ENCODE assay signal across 13 cellular contexts in the genomic region with DNA sequence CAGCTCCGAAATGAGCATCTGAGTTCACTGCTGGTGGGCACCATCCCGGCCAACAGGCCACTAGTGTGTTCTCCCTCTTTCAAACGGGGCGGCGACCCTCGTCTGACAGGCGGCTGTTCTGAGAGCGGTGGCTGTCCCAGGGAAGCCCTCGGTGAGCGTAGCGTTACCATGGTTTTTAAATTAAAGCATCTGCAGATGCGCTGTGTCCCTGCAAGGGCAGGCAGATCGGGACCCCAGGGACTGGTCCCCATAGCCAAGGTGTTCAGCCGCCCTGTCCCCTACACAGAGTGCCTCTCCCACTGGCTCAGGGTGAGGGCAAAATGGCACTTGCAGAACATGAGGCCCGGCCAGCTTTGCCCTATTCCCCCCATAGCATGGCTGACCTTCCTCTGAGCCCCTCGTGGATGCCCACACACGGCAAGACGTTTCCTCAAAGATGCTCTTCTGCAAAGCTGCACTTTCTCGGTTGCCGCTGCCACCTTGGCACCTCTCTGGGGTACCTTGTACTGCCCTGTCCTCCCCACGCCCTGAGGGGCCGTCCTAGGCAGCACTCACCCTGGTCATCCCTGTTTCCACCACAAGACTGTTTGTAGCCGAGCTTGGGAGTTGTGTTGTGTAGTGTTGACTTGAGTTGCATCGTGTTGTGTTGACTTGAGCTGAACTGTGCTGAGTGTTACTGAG. TPM values are rescaled to one million over a fixed set of nuclear protein-coding genes. Genes with fewer than 3 reads are reported as not detected.
DNase-seq lines count a peak whose midpoint lies in the region; ATAC-seq, FAIRE-seq and TF ChIP-seq lines count a peak whose summit lies in the region.
"Had no signal": no experiment of that assay in that cellular context is flagged by ENCODE, and none has a peak within 500 bp of the region (broad histone marks: within the 10 kb centered on the region; RNA-seq: fewer than 3 reads in every experiment).

No MANE protein-coding gene starts in this region.

- in situ Hi-C loops in K562 (cut with MboI): no loop called here
- in situ Hi-C loops in transverse colon (cut with MboI; ENCODE audit: low pct_ligation_motif_present in 1 of 4, low pct_unique_long_range_greater_than_20kb in 1 of 4, low sequenced_read_pairs in 3 of 4): no loop called here

- intact Hi-C loops in Right ventricle myocardium superior (cut with DNase I) (no loop called here), cardiac septum (cut with DNase I) (no loop called here), K562 (cut with micrococcal nuclease) (no loop called here), transverse colon (cut with DNase I; ENCODE audit: low total_unique reads) (no loop called here)

- H3K4me2 ChIP-seq in K562 (ENCODE audit: insufficient read depth, low read length): no peak overlapping the region

- H3K4me3 ChIP-seq in K562 (no peak overlapping the region), transverse colon (no peak overlapping the region)

- H4K20me1 ChIP-seq in K562 (replicated peaks; ENCODE audit: control insufficient read depth, insufficient read depth, low read length): no peaks in the 10 kb centered on the region

- no peak for TF ChIP-seq RAD21 in K562 (CRISPR knock-in tag; conservative IDR thresholded peaks at IDR 0.05 in 1 of 2, IDR thresholded peaks at IDR 0.05 in 1 of 2)

- H3K9me3 Mint-ChIP-seq in nephron: peaks cover 10% of the 10 kb centered on the region

- no peaks in the 10 kb centered on the region for H3K36me3 Mint-ChIP-seq in nephron (ENCODE audit: low read depth)

- POLR2A ChIA-PET in K562 (lab: Yijun Ruan, JAX): interaction anchor here (0.7 to 1.6 kb wide), 3 partner anchors 10 to 30 kb away, joined by 3 to 5 read pairs (median 3); no protein-coding TSS in a partner anchor

- TF ChIP-seq POLR2A in K562 (conservative IDR thresholded peaks at IDR 0.05) (no peak), transverse colon (IDR thresholded peaks at IDR 0.05) (no peak)

- TF ChIP-seq EP300 in K562 (IDR thresholded peaks at IDR 0.05; ENCODE audit: low read length) (no peak), transverse colon (IDR thresholded peaks at IDR 0.05; ENCODE audit: low read depth) (no peak)

- H2AFZ ChIP-seq in K562 (ENCODE audit: low read depth, low read length): no peak overlapping the region

- no peaks in the 10 kb centered on the region for H3K36me3 ChIP-seq in K562 (ENCODE audit: control insufficient read depth, insufficient read depth, low read length)
- H3K36me3 ChIP-seq in transverse colon: no peaks in the 10 kb centered on the region

- CTCF ChIA-PET in K562 (lab: Yijun Ruan, JAX; ENCODE audit: low intra/inter-chr PET ratio): no interaction called here

- no peak overlapping the region for H3K4me3 Mint-ChIP-seq in nephron
- H3K4me3 Mint-ChIP-seq: CD4-positive, alpha-beta memory T cell had no signal

- H3K27me3 ChIP-seq in K562 (ENCODE audit: control insufficient read depth in 2 of 2, insufficient read depth in 2 of 2, low read length in 2 of 2): no peaks in the 10 kb centered on the region; a peak in 1 of 5 replicates
- no peaks in the 10 kb centered on the region for H3K27me3 ChIP-seq in transverse colon

- DNase-seq in Right ventricle myocardium superior: peak; percentile 36
- DNase-seq in cardiac septum (ENCODE audit: low spot score): no peak
- no peak for DNase-seq in K562 (ENCODE audit: extremely low read depth in 1 of 4, low spot score in 3 of 4)
- DNase-seq in transverse colon: peak; percentile 2
- DNase-seq in activated CD8-positive, alpha-beta memory T cell treated with anti-CD3 and anti-CD28 coated beads for 24 hours: no peak
- no peak for DNase-seq in AG08395 (ENCODE audit: low spot score)
- no peak for DNase-seq in NCI-H2171 treated with DMSO at 0.1 percent for 48 hours (lab: John Stamatoyannopoulos, UW)
- DNase-seq: CD4-positive, alpha-beta memory T cell; H7; NCI-H1417; NCI-H2029; NCI-H510A treated with DMSO at 0.1 percent for 48 hours had no signal

- H3K27ac Mint-ChIP-seq in nephron: peak overlapping the region; percentile 47 to 92 (median 82)
- H3K27ac Mint-ChIP-seq: CD4-positive, alpha-beta memory T cell had no signal

- no TSS peak for BruUV-seq in K562 (replicated peaks; lab: Mats Ljungman, UMichigan)

- peaks cover 42% of the 10 kb centered on the region for H3K4me1 Mint-ChIP-seq in nephron

- peaks cover 10% of the 10 kb centered on the region for H3K27me3 Mint-ChIP-seq in nephron (ENCODE audit: low read depth)
- H3K27me3 Mint-ChIP-seq: CD4-positive, alpha-beta memory T cell had no signal

- H3K27ac ChIP-seq in K562 (ENCODE audit: extremely low read depth, low read depth, low read length) (no peak overlapping the region), transverse colon (no peak overlapping the region)

- H3K4me1 ChIP-seq in K562 (replicated peaks in 1 of 2; ENCODE audit: control insufficient read depth in 2 of 2, insufficient read depth in 2 of 2, low read length in 2 of 2) (peaks cover 21 to 37% of the 10 kb centered on the region in 2 experiments; a peak in 4 of 5 replicates), transverse colon (no peaks in the 10 kb centered on the region)

- 55% methylated on average over 23 of the region's 24 CpGs for WGBS in K562 (ENCODE audit: insufficient coverage, low coverage, missing lambda C conversion rate)
- 92% methylated on average over 24 of the region's 24 CpGs; no CpG with 5 or more reads in 1 of the 2 donors for WGBS in transverse colon (ENCODE audit: low coverage in 1 of 2), 2 donors

- no peak overlapping the region; a peak in 1 of 4 replicates for H3K9ac ChIP-seq in K562 (ENCODE audit: insufficient read depth in 1 of 2, low read depth in 2 of 2, low read length in 2 of 2)

- H3K79me2 ChIP-seq in K562 (ENCODE audit: control insufficient read depth, insufficient read depth, low read length): no peaks in the 10 kb centered on the region

- no peak for ATAC-seq in Right ventricle myocardium superior (ENCODE audit: poor library complexity)
- ATAC-seq in K562: no peak

- H3K9me3 ChIP-seq in K562 (replicated peaks; ENCODE audit: control insufficient read depth, insufficient read depth, low read depth, low read length) (no peaks in the 10 kb centered on the region), transverse colon (no peaks in the 10 kb centered on the region)

- TF ChIP-seq CTCF in K562 (IDR thresholded peaks at IDR 0.05 in 2 of 3, conservative IDR thresholded peaks at IDR 0.05 in 1 of 3; ENCODE audit: insufficient read depth in 2 of 3, low read depth in 1 of 3, low read length in 3 of 3) (no peak), nephron (IDR thresholded peaks at IDR 0.05; ENCODE audit: unreplicated experiment in 3 of 3) (no peak), transverse colon (IDR thresholded peaks at IDR 0.05) (no peak)

- no peaks in the 10 kb centered on the region for H3K9me1 ChIP-seq in K562 (ENCODE audit: control insufficient read depth, insufficient read depth, low read length)

- no peak for FAIRE-seq in K562 (lab: Jason Lieb, UNC)

TF ChIP-seq in K562, 482 proteins besides CTCF, POLR2A, EP300 and RAD21:
- TF ChIP-seq MYBL2 (IDR thresholded peaks at IDR 0.05; ENCODE audit: low read depth) (no peak), MYBL2 (CRISPR knock-in tag; IDR thresholded peaks at IDR 0.05; ENCODE audit: borderline replicate concordance) (no peak), ZNF589 (CRISPR knock-in tag; IDR thresholded peaks at IDR 0.05; ENCODE audit: low read depth) (no peak), CEBPG (CRISPR knock-in tag; IDR thresholded peaks at IDR 0.05) (peak; percentile 52; the same call in 1 of the 2 replicates), CEBPG (tag; conservative IDR thresholded peaks at IDR 0.05 in 1 of 2, IDR thresholded peaks at IDR 0.05 in 1 of 2) (no peak)

RNA-seq across cellular contexts. Expression of gene KCNQ1OT1, which starts 51.9 kb away (rescaled TPM):
- total RNA-seq in Right ventricle myocardium superior: 0.35 TPM
- 0.57 TPM for total RNA-seq in cardiac septum
- 32.7 and 48.2 TPM in 2 replicates for total RNA-seq in K562 (2011; cell fraction: chromatin; rRNA removed; ENCODE audit: low replicate concordance)
- total RNA-seq in K562 (2011; cell fraction: nucleolus; rRNA removed): 15.8 and 20.9 TPM in 2 replicates
- total RNA-seq in K562 (2011; cell fraction: nucleoplasm; rRNA removed): 36.4 and 61.6 TPM in 2 replicates
- 1.2 and 1.3 TPM in 2 replicates for total RNA-seq in K562 (2014; rRNA removed)
- total RNA-seq in K562 (2014; rRNA removed; fragmentation: Illumina TruSeq; extraction: Trizol): 2.0 TPM in 2 replicates
- total RNA-seq in K562 (2015; rRNA removed; fragmentation: Illumina TruSeq; extraction: Trizol): 2.2 and 2.3 TPM in 2 replicates
- 1.4 and 1.7 TPM in 2 replicates for total RNA-seq in K562 (2021)
- polyA plus RNA-seq in K562 (2011; rRNA removed): 0.74 and 0.92 TPM in 2 replicates
- 0.06 and 0.15 TPM in 2 replicates for polyA plus RNA-seq in K562 (2011; cell fraction: cytosol; rRNA removed)
- polyA plus RNA-seq in K562 (2011; cell fraction: nucleus; rRNA removed): 5.9 and 6.5 TPM in 2 replicates
- 0.38 and 0.66 TPM in 2 replicates for polyA plus RNA-seq in K562 (2012)
- 0.48 and 0.51 TPM in 2 replicates for polyA plus RNA-seq in K562 (2014; fragmentation: Illumina TruSeq; extraction: Trizol)
- polyA plus RNA-seq in K562 (2014; fragmentation: Nextera tagmentation; extraction: Ambion mirVana): under 1 TPM; 0.04 to 0.17 TPM
- 0.50 and 0.64 TPM in 2 replicates for polyA plus RNA-seq in K562 (2014; rRNA removed)
- 7.7 and 12.9 TPM in 2 replicates for polyA minus RNA-seq in K562 (2011; rRNA and poly(A)+ RNA removed)
- 0.48 and 1.0 TPM in 2 replicates for polyA minus RNA-seq in K562 (2011; cell fraction: cytosol; rRNA and poly(A)+ RNA removed)
- 15.9 and 28.0 TPM in 2 replicates for polyA minus RNA-seq in K562 (2011; cell fraction: nucleus; rRNA and poly(A)+ RNA removed)
- total RNA-seq in transverse colon: 1 to 10 TPM; 1.5 to 5.0 (median 1.9) TPM

Comparison
In these comparisons a context has a peak if more than half of its experiments do, and no peak if none do; other contexts are left out.
1. DNase-seq: peak in Right ventricle myocardium superior (single experiment) and transverse colon (single experiment); none in cardiac septum (single experiment), K562 (0 of 4), activated CD8-positive, alpha-beta memory T cell treated with anti-CD3 and anti-CD28 coated beads for 24 hours (single experiment), AG08395 (single experiment) and NCI-H2171 treated with DMSO at 0.1 percent for 48 hours (single experiment).